14 cellular contexts compared by ENCODE assay signal in genomic region chr3:143124683-143125520, GRCh38. TPM values are rescaled to one million over a fixed set of nuclear protein-coding genes. Genes with fewer than 3 reads are reported as not detected.
DNase-seq lines count a peak whose midpoint lies in the region; ATAC-seq and TF ChIP-seq lines count a peak whose summit lies in the region.
"Had no signal": no experiment of that assay in that cellular context is flagged by ENCODE, and none has a peak within 500 bp of the region (broad histone marks: within the 10 kb centered on the region; RNA-seq: fewer than 3 reads in every experiment).

No MANE protein-coding gene starts in this region.

- 17% methylated on average over 8 of the region's 8 CpGs for WGBS in right lobe of liver (ENCODE audit: insufficient coverage, low coverage, low lambda C conversion rate, missing lambda C conversion rate)

- no peaks in the 10 kb centered on the region for H3K9me3 ChIP-seq in right lobe of liver
- H3K9me3 ChIP-seq: BE2C, body of pancreas, esophagus muscularis mucosa had no signal

- peaks cover 5% of the 10 kb centered on the region for H3K27me3 Mint-ChIP-seq in HFFc6 (ENCODE audit: insufficient read depth)
- H3K27me3 Mint-ChIP-seq in activated naive CD8-positive, alpha-beta T cell treated with anti-CD3 and anti-CD28 coated beads, Interleukin-2, amount 10 ng/mL, durations not matched to agents 7 days and 5 days, result no peaks in the 10 kb centered on the region
- no peaks in the 10 kb centered on the region for H3K27me3 Mint-ChIP-seq in activated T-cell treated with anti-CD3 and anti-CD28 coated beads, Interleukin-2, amount 50 U/mL, for 4 hours (ENCODE audit: low read depth)

- no peak for TF ChIP-seq POLR2A in right lobe of liver (IDR thresholded peaks at IDR 0.05)

- no peaks in the 10 kb centered on the region for H3K27me3 ChIP-seq in right lobe of liver
- H3K27me3 ChIP-seq: BE2C had no signal

- intact Hi-C loops in right lobe of liver (cut with DNase I), result no loop called here

- no peak for TF ChIP-seq CTCF in 22Rv1 (IDR thresholded peaks at IDR 0.05)
- TF ChIP-seq CTCF in HFFc6 (IDR thresholded peaks at IDR 0.05), result no peak
- TF ChIP-seq CTCF in right lobe of liver (IDR thresholded peaks at IDR 0.05), result peak in 1 of 4 donors; percentile 0

- H3K4me1 Mint-ChIP-seq in HFFc6 (ENCODE audit: low read depth), result peaks cover 41% of the 10 kb centered on the region
- peaks cover 26% of the 10 kb centered on the region for H3K4me1 Mint-ChIP-seq in activated naive CD8-positive, alpha-beta T cell treated with anti-CD3 and anti-CD28 coated beads, Interleukin-2, amount 10 ng/mL, durations not matched to agents 7 days and 5 days
- peaks cover 44% of the 10 kb centered on the region for H3K4me1 Mint-ChIP-seq in activated T-cell treated with anti-CD3 and anti-CD28 coated beads, Interleukin-2, amount 50 U/mL, for 4 hours (ENCODE audit: low read depth)

- H3K27ac ChIP-seq in 22Rv1 (peak overlapping the region; percentile 86), right lobe of liver (peak overlapping the region in 2 of 3 donors; percentile 51 to 54)
- H3K27ac ChIP-seq: body of pancreas, esophagus muscularis mucosa had no signal

- DNase-seq in HFFc6 (no peak), right lobe of liver (no peak), foreskin melanocyte (no peak), DMS114 treated with DMSO at 0.1 percent for 48 hours (lab: John Stamatoyannopoulos, UW; ENCODE audit: unreplicated experiment) (no peak)
- no peak for DNase-seq in activated naive CD8-positive, alpha-beta T cell treated with anti-CD3 and anti-CD28 coated beads, Interleukin-2, amount 10 ng/mL, durations not matched to agents 7 days and 5 days
- DNase-seq in activated T-cell treated with anti-CD3 and anti-CD28 coated beads, Interleukin-2, amount 50 U/mL, for 4 hours, result no peak
- DNase-seq: BE2C, body of pancreas, H9, Kasumi-1, T-helper 1 cell had no signal

- H3K36me3 Mint-ChIP-seq in HFFc6 (ENCODE audit: low read depth), result no peaks in the 10 kb centered on the region
- peaks cover 4% of the 10 kb centered on the region for H3K36me3 Mint-ChIP-seq in activated naive CD8-positive, alpha-beta T cell treated with anti-CD3 and anti-CD28 coated beads, Interleukin-2, amount 10 ng/mL, durations not matched to agents 7 days and 5 days
- no peaks in the 10 kb centered on the region for H3K36me3 Mint-ChIP-seq in activated T-cell treated with anti-CD3 and anti-CD28 coated beads, Interleukin-2, amount 50 U/mL, for 4 hours (ENCODE audit: insufficient read depth)

- H3K4me1 ChIP-seq in right lobe of liver, result peaks cover 0 to 18% (median 8%) of the 10 kb centered on the region in 4 donors
- H3K4me1 ChIP-seq: BE2C had no signal

- H3K4me3 Mint-ChIP-seq in HFFc6, result peak overlapping the region; percentile 55
- H3K4me3 Mint-ChIP-seq in activated naive CD8-positive, alpha-beta T cell treated with anti-CD3 and anti-CD28 coated beads, Interleukin-2, amount 10 ng/mL, durations not matched to agents 7 days and 5 days, result peak overlapping the region; percentile 77
- H3K4me3 Mint-ChIP-seq in activated T-cell treated with anti-CD3 and anti-CD28 coated beads, Interleukin-2, amount 50 U/mL, for 4 hours, result no peak overlapping the region
- H3K4me3 Mint-ChIP-seq: H9 had no signal

- no peak overlapping the region for H3K27ac Mint-ChIP-seq in HFFc6
- H3K27ac Mint-ChIP-seq in activated naive CD8-positive, alpha-beta T cell treated with anti-CD3 and anti-CD28 coated beads, Interleukin-2, amount 10 ng/mL, durations not matched to agents 7 days and 5 days, result peak overlapping the region; percentile 82
- H3K27ac Mint-ChIP-seq: H9 had no signal

- H3K36me3 ChIP-seq in right lobe of liver, result no peaks in the 10 kb centered on the region
- H3K36me3 ChIP-seq: BE2C had no signal

- H3K9me3 Mint-ChIP-seq in HFFc6, result no peaks in the 10 kb centered on the region
- no peaks in the 10 kb centered on the region for H3K9me3 Mint-ChIP-seq in activated naive CD8-positive, alpha-beta T cell treated with anti-CD3 and anti-CD28 coated beads, Interleukin-2, amount 10 ng/mL, durations not matched to agents 7 days and 5 days
- H3K9me3 Mint-ChIP-seq in activated T-cell treated with anti-CD3 and anti-CD28 coated beads, Interleukin-2, amount 50 U/mL, for 4 hours, result no peaks in the 10 kb centered on the region
- H3K9me3 Mint-ChIP-seq: H9 had no signal

- ATAC-seq in activated naive CD8-positive, alpha-beta T cell treated with anti-CD3 and anti-CD28 coated beads, Interleukin-2, amount 10 ng/mL, durations not matched to agents 7 days and 5 days (ENCODE audit: low read depth), result no peak
- ATAC-seq in right lobe of liver, result peak; percentile 67 to 82 (median 76)
- ATAC-seq in activated T-cell treated with anti-CD3 and anti-CD28 coated beads, Interleukin-2, amount 50 U/mL, for 4 hours, result no peak
- ATAC-seq in HG03095 (IDR thresholded peaks at IDR 0.05; ENCODE audit: unreplicated experiment), result no peak
- ATAC-seq: body of pancreas had no signal

- POLR2A ChIA-PET in activated naive CD8-positive, alpha-beta T cell treated with anti-CD3 and anti-CD28 coated beads, Interleukin-2, amount 10 ng/mL, durations not matched to agents 7 days and 5 days (lab: Charles Lee), result interaction anchor here (1.1 to 1.7 kb wide), 3 partner anchors 40 to 124 kb away, joined by 3 to 9 read pairs (median 6); partner anchors contain the start of gene U2SURP

- peak overlapping the region in 2 of 3 donors; percentile 32 to 36 for H3K4me3 ChIP-seq in right lobe of liver
- H3K4me3 ChIP-seq: body of pancreas, esophagus muscularis mucosa had no signal

RNA-seq across cellular contexts. Expression of gene CHST2, which starts 5.3 kb away (rescaled TPM):
- 1 to 10 TPM; 2.6 to 4.3 (median 3.8) TPM for total RNA-seq in HFFc6 (2021; fragmentation: NEBNext Ultra II Directional; extraction: Animal tissue kit (Norgen Biotek cat#: 25700))
- 1 to 10 TPM; 2.4 to 3.0 TPM for total RNA-seq in activated naive CD8-positive, alpha-beta T cell treated with anti-CD3 and anti-CD28 coated beads, Interleukin-2, amount 10 ng/mL, durations not matched to agents 7 days and 5 days
- total RNA-seq in right lobe of liver, result 1 to 10 TPM in 4 of 6 experiments, under 1 TPM in 2; 0.73 to 1.7 (median 1.1) TPM
- total RNA-seq in activated T-cell treated with anti-CD3 and anti-CD28 coated beads, Interleukin-2, amount 50 U/mL, for 4 hours, result 1 to 10 TPM; 4.8 to 5.0 (median 4.9) TPM

Comparison
In these comparisons a context has a peak if more than half of its experiments do, and no peak if none do; other contexts are left out.
1. ATAC-seq: peak in right lobe of liver (4 of 4); none in activated naive CD8-positive, alpha-beta T cell treated with anti-CD3 and anti-CD28 coated beads, Interleukin-2, amount 10 ng/mL, durations not matched to agents 7 days and 5 days (single experiment), activated T-cell treated with anti-CD3 and anti-CD28 coated beads, Interleukin-2, amount 50 U/mL, for 4 hours (0 of 2) and HG03095 (single experiment).